Comparison of ENCODE assay signal across 1 cellular context in the genomic region with DNA sequence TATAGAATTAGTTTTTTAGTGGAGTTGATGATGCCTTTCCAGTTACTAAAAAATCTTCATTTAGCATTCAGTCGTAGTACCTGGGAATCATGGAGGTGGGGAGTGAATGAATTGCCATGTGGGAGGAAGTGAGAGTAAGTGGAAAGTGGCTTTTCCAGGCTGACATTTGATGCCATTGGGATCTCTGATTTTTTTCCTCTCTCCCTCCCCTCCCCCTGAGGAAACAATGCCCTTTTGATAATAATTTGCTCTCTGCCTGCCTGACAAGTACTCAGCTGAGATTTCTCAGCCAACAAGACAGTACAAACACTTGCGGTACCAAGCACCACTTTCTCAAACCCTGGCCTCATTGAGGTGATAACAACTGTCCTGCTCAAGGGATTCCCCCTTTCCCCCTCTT.
TF ChIP-seq lines count a peak whose summit lies in the region.

No MANE protein-coding gene starts in this region.

TF ChIP-seq in GM12878, 131 proteins besides CTCF, POLR2A, EP300 and RAD21:
- TF ChIP-seq ATF2 (IDR thresholded peaks at IDR 0.05; ENCODE audit: low read length) = peak; percentile 10; the same call in 1 of the 2 replicates
- no peak for TF ChIP-seq JUNB (IDR thresholded peaks at IDR 0.05)
- TF ChIP-seq NKRF (conservative IDR thresholded peaks at IDR 0.05) = 0 out of 2 replicates have a peak, but pooled peaks have one; percentile 23
- TF ChIP-seq SPI1 (IDR thresholded peaks at IDR 0.05; ENCODE audit: borderline replicate concordance, insufficient read depth, low read depth, low read length) = peak; percentile 47; the same call in 1 of the 2 replicates
TF ChIP-seq in GM12878: peak in this region for 3.
